Comparison of ENCODE assay signal across 11 cellular contexts in the genomic region with DNA sequence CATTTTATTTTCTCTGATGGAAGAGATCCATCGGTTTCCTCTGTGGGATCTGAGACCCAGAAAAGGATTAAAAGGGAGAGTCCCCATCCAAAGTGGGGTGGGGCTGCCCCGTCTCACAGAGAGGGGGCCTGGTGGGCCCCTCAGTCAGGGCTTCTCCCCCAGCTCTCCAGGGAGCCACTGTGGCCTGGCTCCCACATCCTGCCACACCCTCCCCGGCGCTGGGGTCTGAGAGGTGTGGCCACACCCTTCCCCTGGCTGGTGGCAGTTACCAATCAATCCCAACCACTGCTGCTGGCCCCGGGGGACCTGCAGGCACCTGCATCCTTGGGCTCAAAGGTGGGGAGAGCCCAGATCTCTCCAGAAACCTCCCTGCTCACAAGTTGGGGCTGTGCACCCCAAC.
A peak's percentile ranks its signal among the peaks of the same experiment; 100 is the strongest.
DNase-seq lines count a peak whose midpoint lies in the region; ATAC-seq and TF ChIP-seq lines count a peak whose summit lies in the region.
"Had no signal": no experiment of that assay in that cellular context is flagged by ENCODE, and none has a peak within 500 bp of the region (broad histone marks: within the 10 kb centered on the region; RNA-seq: fewer than 3 reads in every experiment).

No MANE protein-coding gene starts in this region.

- peaks cover 8% of the 10 kb centered on the region for H3K27me3 Mint-ChIP-seq in T-helper 2 cell treated with Interferon-gamma antibody and Interleukin-4, amounts not matched to agents 5 μg/mL and 100 μg/mL, for 36 hours (ENCODE audit: low read depth)

- H2AFZ ChIP-seq in trophoblast cell (ENCODE audit: insufficient read depth, low read length, poor library complexity), result no peak overlapping the region

- H3K18ac ChIP-seq in trophoblast cell (ENCODE audit: low read length), result no peak overlapping the region

- intact Hi-C loops in spleen (cut with DNase I; ENCODE audit: low total_unique reads), result no loop called here

- H2BK5ac ChIP-seq in trophoblast cell (ENCODE audit: low read depth, low read length, poor library complexity), result no peak overlapping the region

- H3K4me1 ChIP-seq in spleen, result peaks cover 10 to 31% (median 25%) of the 10 kb centered on the region in 6 donors
- no peaks in the 10 kb centered on the region for H3K4me1 ChIP-seq in trophoblast cell (ENCODE audit: control insufficient read depth in 1 of 2, insufficient read depth in 2 of 2, low read length in 2 of 2)

- H2AK5ac ChIP-seq in trophoblast cell (ENCODE audit: low read length), result no peak overlapping the region

- peak; percentile 72 for ATAC-seq in HG02759 (IDR thresholded peaks at IDR 0.05; ENCODE audit: unreplicated experiment)

- H3K9ac ChIP-seq in trophoblast cell (ENCODE audit: low read length), result no peak overlapping the region

- peak overlapping the region; percentile 80 for H3K27ac Mint-ChIP-seq in T-helper 2 cell treated with Interferon-gamma antibody and Interleukin-4, amounts not matched to agents 5 μg/mL and 100 μg/mL, for 36 hours

- H3K36me3 Mint-ChIP-seq in T-helper 2 cell treated with Interferon-gamma antibody and Interleukin-4, amounts not matched to agents 5 μg/mL and 100 μg/mL, for 36 hours (ENCODE audit: low read depth), result no peaks in the 10 kb centered on the region

- H3K23ac ChIP-seq in trophoblast cell (ENCODE audit: low read length), result no peak overlapping the region

- no peak overlapping the region for H3K4me2 ChIP-seq in trophoblast cell (ENCODE audit: low read length)

- H4K91ac ChIP-seq in trophoblast cell (ENCODE audit: low read depth, low read length), result no peak overlapping the region

- H3K4ac ChIP-seq in trophoblast cell (ENCODE audit: low read depth, low read length), result no peak overlapping the region

- no peak overlapping the region for H3K27ac ChIP-seq in spleen
- H3K27ac ChIP-seq in trophoblast cell (ENCODE audit: low read depth, low read length), result no peak overlapping the region
- H3K27ac ChIP-seq: dorsolateral prefrontal cortex had no signal

- no peaks in the 10 kb centered on the region for H3K36me3 ChIP-seq in spleen
- H3K36me3 ChIP-seq in trophoblast cell (ENCODE audit: control insufficient read depth in 1 of 2, insufficient read depth in 2 of 2, low read length in 2 of 2), result no peaks in the 10 kb centered on the region

- H3K79me2 ChIP-seq in trophoblast cell (ENCODE audit: control insufficient read depth, insufficient read depth, low read length, poor library complexity), result no peaks in the 10 kb centered on the region

- no peak for TF ChIP-seq POLR2A in spleen (IDR thresholded peaks at IDR 0.05)

- H4K8ac ChIP-seq in trophoblast cell (ENCODE audit: low read depth, low read length), result no peak overlapping the region

- WGBS in spleen, 5 donors, result 3 to 23% (median 12%) methylated on average over 1 to 5 of the region's 5 CpGs
- no CpG with 5 or more reads among the region's 5 CpGs for WGBS in trophoblast cell (ENCODE audit: extremely low coverage, insufficient coverage, insufficient read length)

- H3K27me3 ChIP-seq in spleen (replicated peaks in 1 of 7) (peaks cover 0 to 48% (median 6%) of the 10 kb centered on the region in 7 donors), trophoblast cell (ENCODE audit: insufficient read depth, low read length) (no peaks in the 10 kb centered on the region)
- H3K27me3 ChIP-seq: dorsolateral prefrontal cortex had no signal

- H2BK12ac ChIP-seq in trophoblast cell (ENCODE audit: low read length), result no peak overlapping the region

- H3K4me1 Mint-ChIP-seq in T-helper 2 cell treated with Interferon-gamma antibody and Interleukin-4, amounts not matched to agents 5 μg/mL and 100 μg/mL, for 36 hours (ENCODE audit: low read depth), result peaks cover 28% of the 10 kb centered on the region

- DNase-seq in activated gamma-delta T cell treated with Interleukin-2 at 50 U/mL for 16 hours (peak; percentile 12), activated gamma-delta T cell (lab: John Stamatoyannopoulos, UW) (no peak), spleen (peak; percentile 81), NCI-H2081 treated with DMSO at 0.1 percent for 48 hours (lab: John Stamatoyannopoulos, UW) (no peak), trophoblast cell (no peak)
- DNase-seq in T-helper 2 cell treated with Interferon-gamma antibody and Interleukin-4, amounts not matched to agents 5 μg/mL and 100 μg/mL, for 36 hours (ENCODE audit: low spot score), result no peak
- DNase-seq in effector CD8-positive, alpha-beta T cell (lab: John Stamatoyannopoulos, UW), result no peak
- DNase-seq: dorsolateral prefrontal cortex; RPMI8226; stimulated activated CD4-positive, alpha-beta T cell treated with anti-CD3 and anti-CD28 coated beads, Interleukin-2, amount 100 ng/mL, for 24 hours had no signal

- TF ChIP-seq CTCF in spleen (IDR thresholded peaks at IDR 0.05 in 8 of 11, conservative IDR thresholded peaks at IDR 0.05 in 3 of 11), result no peak

- no peak overlapping the region for H3K14ac ChIP-seq in trophoblast cell (ENCODE audit: low read length)

- H2BK120ac ChIP-seq in trophoblast cell (ENCODE audit: insufficient read depth, low read length, poor library complexity), result no peak overlapping the region

- H3K4me3 ChIP-seq in spleen (no peak overlapping the region), trophoblast cell (ENCODE audit: low read depth, low read length) (no peak overlapping the region)
- H3K4me3 ChIP-seq: dorsolateral prefrontal cortex had no signal

- H4K12ac ChIP-seq in trophoblast cell (ENCODE audit: low read depth, low read length), result no peak overlapping the region

- H3K9me3 ChIP-seq in spleen, result no peaks in the 10 kb centered on the region
- H3K9me3 ChIP-seq in trophoblast cell (ENCODE audit: insufficient read depth, low read depth, low read length), result peaks cover 3% of the 10 kb centered on the region

- H3K4me3 Mint-ChIP-seq in T-helper 2 cell treated with Interferon-gamma antibody and Interleukin-4, amounts not matched to agents 5 μg/mL and 100 μg/mL, for 36 hours, result peak overlapping the region; percentile 65

- H3K9me3 Mint-ChIP-seq in T-helper 2 cell treated with Interferon-gamma antibody and Interleukin-4, amounts not matched to agents 5 μg/mL and 100 μg/mL, for 36 hours, result no peaks in the 10 kb centered on the region

- no peaks in the 10 kb centered on the region for H3K79me1 ChIP-seq in trophoblast cell (ENCODE audit: low read length)

Comparison
In these comparisons a context has a peak if more than half of its experiments do, and no peak if none do; other contexts are left out.
1. DNase-seq: peak in activated gamma-delta T cell treated with Interleukin-2 at 50 U/mL for 16 hours (single experiment) and spleen (single experiment); none in activated gamma-delta T cell (single experiment), T-helper 2 cell treated with Interferon-gamma antibody and Interleukin-4, amounts not matched to agents 5 μg/mL and 100 μg/mL, for 36 hours (single experiment), NCI-H2081 treated with DMSO at 0.1 percent for 48 hours (single experiment), trophoblast cell (0 of 2) and effector CD8-positive, alpha-beta T cell (single experiment).